Comparison of ENCODE assay signal across 7 cellular contexts in the genomic region with DNA sequence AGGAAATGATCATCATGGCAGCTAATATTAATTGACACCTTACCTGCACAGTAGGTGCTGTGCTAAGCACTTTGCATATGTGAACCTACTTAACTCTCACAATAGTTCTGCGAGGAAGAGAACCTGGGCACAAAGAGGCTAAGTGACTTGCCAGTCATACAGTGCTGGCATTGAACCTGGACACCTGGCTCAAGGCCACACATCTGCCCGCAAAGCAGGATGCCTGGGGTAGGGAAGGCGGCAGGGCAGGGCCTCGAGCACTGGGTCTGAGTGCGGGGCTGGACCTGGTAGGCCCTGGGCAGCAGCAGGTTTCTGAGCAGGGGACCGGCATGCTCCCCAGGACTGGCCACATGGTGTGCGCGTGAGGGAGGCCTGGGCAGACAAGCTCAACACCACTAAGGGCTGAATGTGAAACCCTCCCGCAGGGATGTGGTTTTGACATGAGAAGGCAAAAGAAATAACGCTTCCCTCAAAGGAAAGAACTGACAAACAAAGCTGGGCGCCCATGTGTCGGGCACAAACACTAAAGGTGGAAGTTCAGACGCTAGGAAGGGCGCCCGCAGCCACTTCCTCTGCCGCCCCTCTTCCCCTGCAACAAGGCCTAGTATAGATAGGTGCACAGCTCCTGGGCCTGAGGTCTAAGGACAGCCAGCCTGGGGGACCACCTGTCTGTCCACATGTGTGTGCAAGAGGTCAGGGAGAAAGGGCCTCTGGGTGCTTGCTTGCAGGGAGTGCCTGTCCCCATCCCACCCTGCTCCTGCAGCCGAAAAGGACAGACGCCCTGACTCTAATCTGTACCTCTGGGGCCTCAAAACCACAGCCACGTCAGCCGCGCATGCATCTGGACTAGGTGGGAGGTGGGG.
DNase-seq lines count a peak whose midpoint lies in the region; ATAC-seq and TF ChIP-seq lines count a peak whose summit lies in the region.

No MANE protein-coding gene starts in this region.

- TF ChIP-seq CTCF in mesothelial cell of epicardium (IDR thresholded peaks at IDR 0.05; ENCODE audit: unreplicated experiment), result no peak

- CTCF ChIA-PET in activated CD4-positive, alpha-beta T cell treated with anti-CD3 and anti-CD28 coated beads, Interleukin-2, amount 10 ng/mL, durations not matched to agents 7 days and 5 days (lab: Charles Lee), result interaction anchor here (0.6 to 24.4 kb wide), 7 partner anchors 18 to 418 kb away, joined by 3 to 525 read pairs (median 5); partner anchors contain the start of gene ZFP36L2

- H3K4me1 Mint-ChIP-seq in activated CD4-positive, alpha-beta T cell treated with anti-CD3 and anti-CD28 coated beads, Interleukin-2, amount 10 ng/mL, durations not matched to agents 7 days and 5 days, result peaks cover 97% of the 10 kb centered on the region
- H3K4me1 Mint-ChIP-seq in mesothelial cell of epicardium, result peaks cover 49% of the 10 kb centered on the region

- H3K36me3 Mint-ChIP-seq in activated CD4-positive, alpha-beta T cell treated with anti-CD3 and anti-CD28 coated beads, Interleukin-2, amount 10 ng/mL, durations not matched to agents 7 days and 5 days (ENCODE audit: low read depth), result peaks cover 6% of the 10 kb centered on the region
- no peaks in the 10 kb centered on the region for H3K36me3 Mint-ChIP-seq in mesothelial cell of epicardium

- peak overlapping the region; percentile 7 for H3K4me3 Mint-ChIP-seq in activated CD4-positive, alpha-beta T cell treated with anti-CD3 and anti-CD28 coated beads, Interleukin-2, amount 10 ng/mL, durations not matched to agents 7 days and 5 days
- no peak overlapping the region for H3K4me3 Mint-ChIP-seq in mesothelial cell of epicardium

- POLR2A ChIA-PET in activated CD4-positive, alpha-beta T cell treated with anti-CD3 and anti-CD28 coated beads, Interleukin-2, amount 10 ng/mL, durations not matched to agents 7 days and 5 days (lab: Charles Lee), result interaction anchor here (0.8 to 3.2 kb wide), 3 partner anchors 35 to 93 kb away, joined by 3 to 18 read pairs (median 8); partner anchors contain the start of gene ZFP36L2

- peak overlapping the region; percentile 97 for H3K27ac Mint-ChIP-seq in activated CD4-positive, alpha-beta T cell treated with anti-CD3 and anti-CD28 coated beads, Interleukin-2, amount 10 ng/mL, durations not matched to agents 7 days and 5 days
- no peak overlapping the region for H3K27ac Mint-ChIP-seq in mesothelial cell of epicardium

- H3K9me3 Mint-ChIP-seq in activated CD4-positive, alpha-beta T cell treated with anti-CD3 and anti-CD28 coated beads, Interleukin-2, amount 10 ng/mL, durations not matched to agents 7 days and 5 days, result no peaks in the 10 kb centered on the region
- H3K9me3 Mint-ChIP-seq in mesothelial cell of epicardium, result no peaks in the 10 kb centered on the region

- no peaks in the 10 kb centered on the region for H3K27me3 Mint-ChIP-seq in activated CD4-positive, alpha-beta T cell treated with anti-CD3 and anti-CD28 coated beads, Interleukin-2, amount 10 ng/mL, durations not matched to agents 7 days and 5 days
- H3K27me3 Mint-ChIP-seq in mesothelial cell of epicardium (ENCODE audit: low read depth), result no peaks in the 10 kb centered on the region

- ATAC-seq in HG03457 (IDR thresholded peaks at IDR 0.05; ENCODE audit: unreplicated experiment), result no peak

- no peak for TF ChIP-seq POLR2A in erythroblast (IDR thresholded peaks at IDR 0.05; ENCODE audit: low read length)

- DNase-seq in KG1 (lab: John Stamatoyannopoulos, UW), result peak; percentile 80
- DNase-seq in activated CD4-positive, alpha-beta T cell treated with anti-CD3 and anti-CD28 coated beads, Interleukin-2, amount 10 ng/mL, durations not matched to agents 7 days and 5 days, result peak; percentile 87
- peak; percentile 32 to 40 for DNase-seq in erythroblast (lab: John Stamatoyannopoulos, UW)
- peak; percentile 66 for DNase-seq in stimulated activated CD4-positive, alpha-beta T cell treated with anti-CD3 and anti-CD28 coated beads, Interleukin-4, amount 100 ng/mL, for 1 hour
- DNase-seq in middle frontal gyrus (ENCODE audit: extremely low spot score, low spot score), result no peak
- no peak for DNase-seq in mesothelial cell of epicardium (ENCODE audit: low spot score in 2 of 2, unreplicated experiment in 2 of 2)

Comparison
In these comparisons a context has a peak if more than half of its experiments do, and no peak if none do; other contexts are left out.
1. DNase-seq: peak in KG1 (single experiment), activated CD4-positive, alpha-beta T cell treated with anti-CD3 and anti-CD28 coated beads, Interleukin-2, amount 10 ng/mL, durations not matched to agents 7 days and 5 days (single experiment), erythroblast (2 of 2) and stimulated activated CD4-positive, alpha-beta T cell treated with anti-CD3 and anti-CD28 coated beads, Interleukin-4, amount 100 ng/mL, for 1 hour (single experiment); none in middle frontal gyrus (single experiment) and mesothelial cell of epicardium (0 of 2).